ENCODE assay signal across 1 cellular context in genomic region chr2:40038646-40039045, GRCh38.
TF ChIP-seq lines count a peak whose summit lies in the region.

No MANE protein-coding gene starts in this region.

TF ChIP-seq in GM23338, 12 proteins besides CTCF, POLR2A, EP300 and RAD21 (continued from another document):
- no peak for TF ChIP-seq ZNF462 (CRISPR knock-in tag; IDR thresholded peaks at IDR 0.05)
- TF ChIP-seq JUNB (IDR thresholded peaks at IDR 0.05; ENCODE audit: unreplicated experiment): no peak
